In the genomic region with DNA sequence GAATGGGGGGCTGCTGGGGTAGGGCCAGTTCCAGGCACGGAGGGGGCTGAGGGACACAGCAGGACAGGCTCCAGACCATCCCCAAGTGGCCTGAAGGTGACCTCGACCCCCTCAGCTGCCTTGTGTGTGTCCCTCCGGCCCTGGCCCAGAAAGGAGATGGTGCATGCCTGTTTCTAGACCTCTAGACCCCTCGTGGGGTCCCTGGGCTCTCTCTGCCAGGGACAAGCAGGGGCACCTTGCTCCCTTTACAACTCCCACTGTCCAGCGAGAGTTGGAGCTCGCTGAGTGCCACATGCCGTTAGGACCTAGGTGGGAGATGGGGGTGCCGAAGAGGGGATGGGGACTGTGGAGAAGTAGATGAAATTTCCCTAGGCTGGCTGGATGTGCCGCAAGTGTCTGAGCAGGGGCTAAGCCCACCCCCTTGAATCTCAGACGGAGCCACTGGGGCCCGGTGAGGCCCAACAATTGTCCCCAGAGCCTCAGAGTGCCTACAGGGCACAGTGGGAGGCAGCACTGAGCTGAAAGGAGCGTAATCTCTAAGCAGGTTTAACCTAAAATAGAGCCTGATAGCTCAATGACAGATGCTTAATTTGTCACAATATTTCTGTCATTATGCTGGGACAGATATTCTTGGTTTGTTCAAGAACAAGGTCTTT, we compare ENCODE assay signal across 10 cellular contexts. TPM values are rescaled to one million over a fixed set of nuclear protein-coding genes. Genes with fewer than 3 reads are reported as not detected.
DNase-seq lines count a peak whose midpoint lies in the region; ATAC-seq, FAIRE-seq and TF ChIP-seq lines count a peak whose summit lies in the region.
"Had no signal": no experiment of that assay in that cellular context is flagged by ENCODE, and none has a peak within 500 bp of the region (broad histone marks: within the 10 kb centered on the region; RNA-seq: fewer than 3 reads in every experiment).

No MANE protein-coding gene starts in this region.

- no peak for DNase-seq in BE2C
- DNase-seq in WERI-Rb-1, result peak; percentile 53
- DNase-seq in lower leg skin (ENCODE audit: low spot score in 2 of 2), result peak; percentile 13 to 84
- no peak for DNase-seq in H54 (ENCODE audit: insufficient read length, low spot score)
- DNase-seq in NCI-H510A (lab: John Stamatoyannopoulos, UW), result no peak
- no peak for DNase-seq in stimulated activated CD4-positive, alpha-beta T cell treated with anti-CD3 and anti-CD28 coated beads, Interleukin-2, amount 100 ng/mL, for 24 hours
- DNase-seq: NCI-H187 treated with DMSO at 0.1 percent for 48 hours had no signal

- no peak overlapping the region for H3K4me3 ChIP-seq in BE2C (ENCODE audit: low read depth, low read length)
- H3K4me3 ChIP-seq in WERI-Rb-1 (ENCODE audit: low read depth, low read length), result no peak overlapping the region
- H3K4me3 ChIP-seq in lower leg skin (ENCODE audit: low read depth, poor library complexity, severe bottlenecking), result no peak overlapping the region
- H3K4me3 ChIP-seq: psoas muscle had no signal

- FAIRE-seq in H54 (lab: Jason Lieb, UNC), result no peak

- peak overlapping the region; percentile 93 for H3K27ac ChIP-seq in WERI-Rb-1
- H3K27ac ChIP-seq: psoas muscle had no signal

- H3K27me3 ChIP-seq in BE2C (no peaks in the 10 kb centered on the region), WERI-Rb-1 (ENCODE audit: insufficient read depth, low read depth, severe bottlenecking) (no peaks in the 10 kb centered on the region)

- intact Hi-C loops in lower leg skin (cut with DNase I; ENCODE audit: low total_unique reads), result no loop called here

- TF ChIP-seq POLR2A in lower leg skin (IDR thresholded peaks at IDR 0.05) (no peak), H54 (IDR thresholded peaks at IDR 0.05; ENCODE audit: low read depth, low read length) (no peak)

- H3K9me3 ChIP-seq in BE2C (no peaks in the 10 kb centered on the region), WERI-Rb-1 (ENCODE audit: severe bottlenecking) (no peaks in the 10 kb centered on the region)
- H3K9me3 ChIP-seq: psoas muscle had no signal

- peaks cover 70% of the 10 kb centered on the region for H3K4me1 ChIP-seq in BE2C
- H3K4me1 ChIP-seq: psoas muscle had no signal

- 68 to 75% methylated on average over 12 of the region's 12 CpGs for WGBS in lower leg skin, 2 donors

- ATAC-seq in HG02870 (IDR thresholded peaks at IDR 0.05; ENCODE audit: unreplicated experiment), result no peak

- H3K36me3 ChIP-seq in BE2C (no peaks in the 10 kb centered on the region), WERI-Rb-1 (no peaks in the 10 kb centered on the region)

- TF ChIP-seq CTCF in BE2C (IDR thresholded peaks at IDR 0.05; ENCODE audit: low read depth, low read length) (0 out of 2 replicates have a peak, but pooled peaks have one; percentile 16), GM12873 (IDR thresholded peaks at IDR 0.05; ENCODE audit: insufficient read depth, low read depth, low read length, missing control alignments) (peak; percentile 51), WERI-Rb-1 (IDR thresholded peaks at IDR 0.05; ENCODE audit: low read depth, low read length) (peak; percentile 55), lower leg skin (IDR thresholded peaks at IDR 0.05) (no peak)

RNA-seq across cellular contexts. Expression of a gene that starts 23.7 kb away (rescaled TPM):
- polyA plus RNA-seq in BE2C (2012; ENCODE audit: insufficient read depth, insufficient read length, low read depth), result 88.9 TPM
- 100 to 1,000 TPM in 2 of 4 donors, 10 to 100 TPM in 2; 50.8 to 151 (median 98.7) TPM for total RNA-seq in lower leg skin

Comparison
In these comparisons a context has a peak if more than half of its experiments do, and no peak if none do; other contexts are left out.
1. DNase-seq: peak in WERI-Rb-1 (single experiment) and lower leg skin (2 of 2); none in BE2C (single experiment), H54 (single experiment), NCI-H510A (single experiment) and stimulated activated CD4-positive, alpha-beta T cell treated with anti-CD3 and anti-CD28 coated beads, Interleukin-2, amount 100 ng/mL, for 24 hours (0 of 2).
2. CTCF ChIP-seq: peak in BE2C (single experiment), GM12873 (single experiment) and WERI-Rb-1 (single experiment); none in lower leg skin (0 of 3).